38 cellular contexts compared by ENCODE assay signal in the genomic region with DNA sequence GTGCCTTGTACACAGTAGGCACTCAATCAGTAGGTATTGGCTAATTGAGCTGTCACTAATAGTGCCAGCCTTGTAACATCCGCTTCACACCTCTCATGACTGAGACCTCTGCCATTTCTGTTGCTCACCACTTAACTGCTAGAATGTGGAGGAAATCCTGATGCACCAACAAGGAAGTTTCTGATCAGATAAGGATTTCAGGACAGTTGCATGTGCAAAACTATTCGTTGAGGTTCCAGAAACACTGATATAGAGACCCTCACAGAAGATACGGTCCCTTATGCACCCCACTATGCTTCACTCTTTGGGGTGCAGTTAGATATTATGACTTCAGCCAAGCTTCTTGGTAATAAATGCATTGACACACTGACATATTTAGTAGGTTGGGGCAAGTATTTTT. TPM values are rescaled to one million over a fixed set of nuclear protein-coding genes. Genes with fewer than 3 reads are reported as not detected.
"Had no signal": no experiment of that assay in that cellular context is flagged by ENCODE, and none has a peak within 500 bp of the region (broad histone marks: within the 10 kb centered on the region; RNA-seq: fewer than 3 reads in every experiment).

No MANE protein-coding gene starts in this region.

- H3K9me3 ChIP-seq: MG63 had no signal

- DNase-seq: Karpas-422, Kasumi-1, MG63, MM.1S, MV-4-11, NCI-H1048, NCI-H1092, NCI-H1092 treated with DMSO at 0.1 percent for 48 hours, NCI-H1105, NCI-H1105 treated with DMSO at 0.1 percent for 48 hours, NCI-H1417, NCI-H1417 treated with DMSO at 0.1 percent for 48 hours, NCI-H1436, NCI-H1436 treated with DMSO at 0.1 percent for 48 hours, NCI-H146, NCI-H1694, NCI-H1694 treated with DMSO at 0.1 percent for 48 hours, NCI-H187, NCI-H187 treated with DMSO at 0.1 percent for 48 hours, NCI-H1930, NCI-H2029, NCI-H2029 treated with DMSO at 0.1 percent for 48 hours, NCI-H2081, NCI-H2081 treated with DMSO at 0.1 percent for 48 hours, NCI-H2107, NCI-H2171, NCI-H2171 treated with DMSO at 0.1 percent for 48 hours, NCI-H2227 treated with DMSO at 0.1 percent for 48 hours, NCI-H226, NCI-H345, NCI-H446, NCI-H446 treated with DMSO at 0.1 percent for 48 hours, NCI-H510A, NCI-H510A treated with DMSO at 0.1 percent for 48 hours had no signal

- H3K27me3 ChIP-seq: MG63 had no signal

- H3K4me3 ChIP-seq: MG63 had no signal

RNA-seq across cellular contexts. Expression of gene HAND1, which starts 21.5 kb away (rescaled TPM):
- total RNA-seq: LHCN-M2, M059J, MCF 10A, NCI-H460 had no signal
